ENCODE assay signal across 10 cellular contexts in the genomic region with DNA sequence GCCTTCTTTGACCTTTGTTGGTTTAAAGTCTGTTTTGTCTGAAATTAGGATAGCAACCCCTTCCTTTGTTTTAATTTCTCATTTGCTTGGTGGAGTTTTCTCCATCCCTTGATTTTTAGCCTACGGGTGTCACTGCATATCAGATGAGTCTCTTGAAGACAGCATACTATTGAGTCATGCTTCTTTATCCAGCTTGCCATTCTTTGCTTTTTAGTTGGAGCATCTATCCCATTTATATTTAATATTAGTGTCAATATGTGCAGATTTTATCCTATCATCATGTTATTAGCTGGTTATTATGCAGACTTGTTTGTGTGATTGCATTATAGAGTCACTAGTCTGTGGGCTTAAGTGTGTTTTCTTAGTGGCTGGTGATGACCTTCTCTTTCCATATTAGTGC.
"Had no signal": no experiment of that assay in that cellular context is flagged by ENCODE, and none has a peak within 500 bp of the region (broad histone marks: within the 10 kb centered on the region; RNA-seq: fewer than 3 reads in every experiment).

No MANE protein-coding gene starts in this region.

- H3K4me3 ChIP-seq: GM23338 had no signal

- FAIRE-seq: H1, H54 had no signal

- H3K4me2 ChIP-seq: GM23338, KMS-11 had no signal

- DNase-seq: H9, HCEC 1CT, IMR-90, Karpas-422, KBM-7 had no signal

- H3K9ac ChIP-seq: KMS-11 had no signal

- ATAC-seq: GM23338 had no signal

- H3K27ac ChIP-seq: HL-60, KMS-11 had no signal

- H2AFZ ChIP-seq: GM23338 had no signal
